ENCODE assay signal across 12 cellular contexts in genomic region chr3:58350627-58351013, GRCh38. TPM values are rescaled to one million over a fixed set of nuclear protein-coding genes. Genes with fewer than 3 reads are reported as not detected.
A peak's percentile ranks its signal among the peaks of the same experiment; 100 is the strongest.
DNase-seq lines count a peak whose midpoint lies in the region; ATAC-seq and TF ChIP-seq lines count a peak whose summit lies in the region.
"Had no signal": no experiment of that assay in that cellular context is flagged by ENCODE, and none has a peak within 500 bp of the region (broad histone marks: within the 10 kb centered on the region; RNA-seq: fewer than 3 reads in every experiment).

No MANE protein-coding gene starts in this region.

- no peaks in the 10 kb centered on the region for H3K9me3 ChIP-seq in left ventricle myocardium inferior (replicated peaks)
- no peaks in the 10 kb centered on the region for H3K9me3 ChIP-seq in CD8-positive, alpha-beta memory T cell (ENCODE audit: low read length)
- H3K9me3 ChIP-seq: Caco-2, prostate gland had no signal

- intact Hi-C loops in left ventricle myocardium superior (cut with micrococcal nuclease), result no loop called here
- intact Hi-C loops in left ventricle myocardium inferior (cut with micrococcal nuclease), result no loop called here

- peak overlapping the region in 1 of 7 donors; percentile 52 for H3K4me3 Mint-ChIP-seq in CD8-positive, alpha-beta memory T cell

- H3K27me3 Mint-ChIP-seq in CD8-positive, alpha-beta memory T cell, result no peaks in the 10 kb centered on the region

- H3K4me1 ChIP-seq in left ventricle myocardium inferior, result peaks cover 29% of the 10 kb centered on the region
- peaks cover 22% of the 10 kb centered on the region for H3K4me1 ChIP-seq in CD8-positive, alpha-beta memory T cell (ENCODE audit: insufficient read depth, low read length)
- H3K4me1 ChIP-seq: Caco-2, prostate gland had no signal

- H3K36me3 ChIP-seq in left ventricle myocardium inferior, result no peaks in the 10 kb centered on the region
- no peaks in the 10 kb centered on the region for H3K36me3 ChIP-seq in CD8-positive, alpha-beta memory T cell (ENCODE audit: insufficient read depth, low read length)
- H3K36me3 ChIP-seq: prostate gland had no signal

- H3K36me3 Mint-ChIP-seq in CD8-positive, alpha-beta memory T cell, result peaks cover 4 to 12% (median 10%) of the 10 kb centered on the region in 3 donors

- peak overlapping the region in 2 of 8 donors; percentile 13 to 87 for H3K27ac Mint-ChIP-seq in CD8-positive, alpha-beta memory T cell

- DNase-seq in left ventricle myocardium superior (no peak), left ventricle myocardium inferior (no peak), OCI-M1 (lab: John Stamatoyannopoulos, UW) (peak; percentile 71), fibroblast of mammary gland (ENCODE audit: low read depth) (peak; percentile 67), retina (no peak), NCI-H524 treated with DMSO at 0.1 percent for 48 hours (lab: John Stamatoyannopoulos, UW) (no peak)
- no peak for DNase-seq in stimulated activated CD8-positive, alpha-beta memory T cell treated with anti-CD3 and anti-CD28 coated beads, Interleukin-4, amount 100 ng/mL, for 48 hours
- DNase-seq in CD8-positive, alpha-beta memory T cell, result no peak
- DNase-seq: activated naive CD4-positive, alpha-beta T cell; stimulated activated naive CD4-positive, alpha-beta T cell had no signal

- peaks cover 38 to 70% (median 63%) of the 10 kb centered on the region in 3 donors for H3K4me1 Mint-ChIP-seq in CD8-positive, alpha-beta memory T cell

- peak; percentile 41 for ATAC-seq in left ventricle myocardium superior

- TF ChIP-seq CTCF in left ventricle myocardium inferior (IDR thresholded peaks at IDR 0.05; ENCODE audit: borderline replicate concordance), result no peak
- no peak for TF ChIP-seq CTCF in fibroblast of mammary gland (conservative IDR thresholded peaks at IDR 0.05; ENCODE audit: control insufficient read depth, insufficient read depth, low read depth, low read length)

- H3K27me3 ChIP-seq in left ventricle myocardium inferior (ENCODE audit: low read depth), result no peaks in the 10 kb centered on the region
- H3K27me3 ChIP-seq in CD8-positive, alpha-beta memory T cell (ENCODE audit: insufficient read depth, low read length, poor library complexity, severe bottlenecking), result no peaks in the 10 kb centered on the region

- H3K4me3 ChIP-seq in left ventricle myocardium inferior, result no peak overlapping the region
- H3K4me3 ChIP-seq in fibroblast of mammary gland (ENCODE audit: control insufficient read depth, low read depth, low read length), result no peak overlapping the region
- no peak overlapping the region for H3K4me3 ChIP-seq in CD8-positive, alpha-beta memory T cell (ENCODE audit: low read length)
- H3K4me3 ChIP-seq: prostate gland had no signal

- CTCF ChIA-PET in CD8-positive, alpha-beta memory T cell (lab: Charles Lee), result interaction anchor here (0.8 to 1.2 kb wide), 3 partner anchors 17 to 93 kb away, joined by 3 to 5 read pairs (median 3); partner anchors contain the start of genes HTD2, PXK and RPP14

- H3K27ac ChIP-seq in left ventricle myocardium inferior (replicated peaks), result no peak overlapping the region
- H3K27ac ChIP-seq in CD8-positive, alpha-beta memory T cell (ENCODE audit: low read depth, low read length), result no peak overlapping the region
- H3K27ac ChIP-seq: prostate gland had no signal

- POLR2A ChIA-PET in CD8-positive, alpha-beta memory T cell (lab: Charles Lee), result interaction anchor here (0.6 kb wide), 1 partner anchor 36 kb away, joined by 3 read pairs; no protein-coding TSS in a partner anchor

- no peaks in the 10 kb centered on the region for H3K9me3 Mint-ChIP-seq in CD8-positive, alpha-beta memory T cell

RNA-seq across cellular contexts. Expression of gene PXK, which starts 17.9 kb away (rescaled TPM):
- 12.9 TPM for total RNA-seq in left ventricle myocardium superior
- 9.2 TPM for total RNA-seq in left ventricle myocardium inferior
- 10 to 100 TPM; 24.8 to 27.2 TPM for total RNA-seq in CD8-positive, alpha-beta memory T cell
- 27.8 TPM for polyA plus RNA-seq in CD8-positive, alpha-beta memory T cell

RNA-seq across cellular contexts. Expression of gene HTD2, which starts 44.3 kb away (rescaled TPM):
- total RNA-seq in left ventricle myocardium superior, result 14.9 TPM
- total RNA-seq in left ventricle myocardium inferior, result 13.0 TPM
- total RNA-seq in CD8-positive, alpha-beta memory T cell, result 10 to 100 TPM; 12.4 to 14.6 TPM
- polyA plus RNA-seq in CD8-positive, alpha-beta memory T cell, result 29.6 TPM

RNA-seq across cellular contexts. Expression of gene RPP14, which starts 44.6 kb away (rescaled TPM):
- total RNA-seq in left ventricle myocardium superior (25.0 TPM), left ventricle myocardium inferior (22.7 TPM)
- total RNA-seq in CD8-positive, alpha-beta memory T cell, result 10 to 100 TPM; 22.7 to 24.5 TPM
- polyA plus RNA-seq in CD8-positive, alpha-beta memory T cell, result 6.3 TPM

Comparison
In these comparisons a context has a peak if more than half of its experiments do, and no peak if none do; other contexts are left out.
1. DNase-seq: peak in OCI-M1 (single experiment) and fibroblast of mammary gland (single experiment); none in left ventricle myocardium superior (single experiment), left ventricle myocardium inferior (single experiment), stimulated activated CD8-positive, alpha-beta memory T cell treated with anti-CD3 and anti-CD28 coated beads, Interleukin-4, amount 100 ng/mL, for 48 hours (single experiment), retina (single experiment), CD8-positive, alpha-beta memory T cell (0 of 5) and NCI-H524 treated with DMSO at 0.1 percent for 48 hours (single experiment).